In genomic region chr14:49692895-49693737, GRCh38 we compare ENCODE assay signal across 1 cellular context.
A peak's percentile ranks its signal among the peaks of the same experiment; 100 is the strongest.
TF ChIP-seq lines count a peak whose summit lies in the region.

KLHDC1 (plus strand) TSS chr14:49693120; CDS start chr14:49693195, 75 bp downstream.

TF ChIP-seq in HepG2, 621 proteins besides CTCF, POLR2A, EP300 and RAD21 (continued from another document and continues in another):
- TF ChIP-seq, protein P1, sequence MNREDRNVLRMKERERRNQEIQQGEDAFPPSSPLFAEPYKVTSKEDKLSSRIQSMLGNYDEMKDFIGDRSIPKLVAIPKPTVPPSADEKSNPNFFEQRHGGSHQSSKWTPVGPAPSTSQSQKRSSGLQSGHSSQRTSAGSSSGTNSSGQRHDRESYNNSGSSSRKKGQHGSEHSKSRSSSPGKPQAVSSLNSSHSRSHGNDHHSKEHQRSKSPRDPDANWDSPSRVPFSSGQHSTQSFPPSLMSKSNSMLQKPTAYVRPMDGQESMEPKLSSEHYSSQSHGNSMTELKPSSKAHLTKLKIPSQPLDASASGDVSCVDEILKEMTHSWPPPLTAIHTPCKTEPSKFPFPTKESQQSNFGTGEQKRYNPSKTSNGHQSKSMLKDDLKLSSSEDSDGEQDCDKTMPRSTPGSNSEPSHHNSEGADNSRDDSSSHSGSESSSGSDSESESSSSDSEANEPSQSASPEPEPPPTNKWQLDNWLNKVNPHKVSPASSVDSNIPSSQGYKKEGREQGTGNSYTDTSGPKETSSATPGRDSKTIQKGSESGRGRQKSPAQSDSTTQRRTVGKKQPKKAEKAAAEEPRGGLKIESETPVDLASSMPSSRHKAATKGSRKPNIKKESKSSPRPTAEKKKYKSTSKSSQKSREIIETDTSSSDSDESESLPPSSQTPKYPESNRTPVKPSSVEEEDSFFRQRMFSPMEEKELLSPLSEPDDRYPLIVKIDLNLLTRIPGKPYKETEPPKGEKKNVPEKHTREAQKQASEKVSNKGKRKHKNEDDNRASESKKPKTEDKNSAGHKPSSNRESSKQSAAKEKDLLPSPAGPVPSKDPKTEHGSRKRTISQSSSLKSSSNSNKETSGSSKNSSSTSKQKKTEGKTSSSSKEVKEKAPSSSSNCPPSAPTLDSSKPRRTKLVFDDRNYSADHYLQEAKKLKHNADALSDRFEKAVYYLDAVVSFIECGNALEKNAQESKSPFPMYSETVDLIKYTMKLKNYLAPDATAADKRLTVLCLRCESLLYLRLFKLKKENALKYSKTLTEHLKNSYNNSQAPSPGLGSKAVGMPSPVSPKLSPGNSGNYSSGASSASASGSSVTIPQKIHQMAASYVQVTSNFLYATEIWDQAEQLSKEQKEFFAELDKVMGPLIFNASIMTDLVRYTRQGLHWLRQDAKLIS (CRISPR knock-in tag; IDR thresholded peaks at IDR 0.05) = no peak
- TF ChIP-seq ZNF678 (CRISPR knock-in tag; IDR thresholded peaks at IDR 0.05) (no peak), NCOA5 (CRISPR knock-in tag; IDR thresholded peaks at IDR 0.05) (no peak), RXRB (CRISPR knock-in tag; IDR thresholded peaks at IDR 0.05; ENCODE audit: borderline replicate concordance) (peak; percentile 10; the same call in 1 of the 2 replicates), RFX1 (IDR thresholded peaks at IDR 0.05) (no peak), MBNL3 (CRISPR knock-in tag; conservative IDR thresholded peaks at IDR 0.05) (no peak), ATF4 (CRISPR knock-in tag; IDR thresholded peaks at IDR 0.05) (0 out of 4 replicates have a peak, but pooled peaks of 1 of the 2 experiments have one; percentile 34), MIXL1 (CRISPR knock-in tag; IDR thresholded peaks at IDR 0.05) (no peak), ZFP82 (CRISPR knock-in tag; IDR thresholded peaks at IDR 0.05; ENCODE audit: borderline replicate concordance) (peak; percentile 81; the same call in 1 of the 2 replicates), ZEB1 (IDR thresholded peaks at IDR 0.05; ENCODE audit: insufficient replicate concordance, low read depth) (no peak), REPIN1 (CRISPR knock-in tag; IDR thresholded peaks at IDR 0.05; ENCODE audit: borderline replicate concordance, low read depth) (peak; percentile 68), ZNF160 (CRISPR knock-in tag; IDR thresholded peaks at IDR 0.05) (peak; percentile 77; the same call in 1 of the 2 replicates), GZF1 (CRISPR knock-in tag; IDR thresholded peaks at IDR 0.05) (peak; percentile 86), SYNCRIP (IDR thresholded peaks at IDR 0.05; ENCODE audit: insufficient read depth, low read depth, low read length) (no peak), ZFYVE20 (CRISPR knock-in tag; IDR thresholded peaks at IDR 0.05; ENCODE audit: borderline replicate concordance, low read depth) (0 out of 2 replicates have a peak, but pooled peaks have one; percentile 71), CBX2 (IDR thresholded peaks at IDR 0.05; ENCODE audit: low read depth, low read length) (no peak), CBX2 (CRISPR knock-in tag; IDR thresholded peaks at IDR 0.05; ENCODE audit: low read depth) (0 out of 2 replicates have a peak, but pooled peaks have one; percentile 95), ISX (CRISPR knock-in tag; conservative IDR thresholded peaks at IDR 0.05) (no peak), BRF2 (CRISPR knock-in tag; IDR thresholded peaks at IDR 0.05) (no peak), ZNF207 (IDR thresholded peaks at IDR 0.05; ENCODE audit: borderline replicate concordance) (no peak), ZNF235 (CRISPR knock-in tag; IDR thresholded peaks at IDR 0.05; ENCODE audit: borderline replicate concordance) (peak; percentile 73; the same call in 1 of the 2 replicates), TAF15 (IDR thresholded peaks at IDR 0.05; ENCODE audit: low read depth, low read length, poor library complexity, severe bottlenecking) (no peak), ZNF510 (CRISPR knock-in tag; IDR thresholded peaks at IDR 0.05; ENCODE audit: low read depth) (no peak), ATF6 (CRISPR knock-in tag; conservative IDR thresholded peaks at IDR 0.05) (no peak), XBP1 (CRISPR knock-in tag; IDR thresholded peaks at IDR 0.05) (no peak), SRY (CRISPR knock-in tag; IDR thresholded peaks at IDR 0.05) (peak; percentile 91; the same call in 1 of the 2 replicates), KMT2A (CRISPR knock-in tag; IDR thresholded peaks at IDR 0.05) (peak; percentile 87), KDM3A (CRISPR knock-in tag; IDR thresholded peaks at IDR 0.05; ENCODE audit: low read depth) (peak; percentile 89), ZNF558 (CRISPR knock-in tag; IDR thresholded peaks at IDR 0.05; ENCODE audit: borderline replicate concordance) (no peak; the same call in 1 of the 2 replicates), PRDM4 (CRISPR knock-in tag; IDR thresholded peaks at IDR 0.05; ENCODE audit: borderline replicate concordance) (no peak), MYC (CRISPR knock-in tag; IDR thresholded peaks at IDR 0.05; ENCODE audit: borderline replicate concordance) (no peak; the same call in 1 of the 2 replicates)
- TF ChIP-seq, protein P2, sequence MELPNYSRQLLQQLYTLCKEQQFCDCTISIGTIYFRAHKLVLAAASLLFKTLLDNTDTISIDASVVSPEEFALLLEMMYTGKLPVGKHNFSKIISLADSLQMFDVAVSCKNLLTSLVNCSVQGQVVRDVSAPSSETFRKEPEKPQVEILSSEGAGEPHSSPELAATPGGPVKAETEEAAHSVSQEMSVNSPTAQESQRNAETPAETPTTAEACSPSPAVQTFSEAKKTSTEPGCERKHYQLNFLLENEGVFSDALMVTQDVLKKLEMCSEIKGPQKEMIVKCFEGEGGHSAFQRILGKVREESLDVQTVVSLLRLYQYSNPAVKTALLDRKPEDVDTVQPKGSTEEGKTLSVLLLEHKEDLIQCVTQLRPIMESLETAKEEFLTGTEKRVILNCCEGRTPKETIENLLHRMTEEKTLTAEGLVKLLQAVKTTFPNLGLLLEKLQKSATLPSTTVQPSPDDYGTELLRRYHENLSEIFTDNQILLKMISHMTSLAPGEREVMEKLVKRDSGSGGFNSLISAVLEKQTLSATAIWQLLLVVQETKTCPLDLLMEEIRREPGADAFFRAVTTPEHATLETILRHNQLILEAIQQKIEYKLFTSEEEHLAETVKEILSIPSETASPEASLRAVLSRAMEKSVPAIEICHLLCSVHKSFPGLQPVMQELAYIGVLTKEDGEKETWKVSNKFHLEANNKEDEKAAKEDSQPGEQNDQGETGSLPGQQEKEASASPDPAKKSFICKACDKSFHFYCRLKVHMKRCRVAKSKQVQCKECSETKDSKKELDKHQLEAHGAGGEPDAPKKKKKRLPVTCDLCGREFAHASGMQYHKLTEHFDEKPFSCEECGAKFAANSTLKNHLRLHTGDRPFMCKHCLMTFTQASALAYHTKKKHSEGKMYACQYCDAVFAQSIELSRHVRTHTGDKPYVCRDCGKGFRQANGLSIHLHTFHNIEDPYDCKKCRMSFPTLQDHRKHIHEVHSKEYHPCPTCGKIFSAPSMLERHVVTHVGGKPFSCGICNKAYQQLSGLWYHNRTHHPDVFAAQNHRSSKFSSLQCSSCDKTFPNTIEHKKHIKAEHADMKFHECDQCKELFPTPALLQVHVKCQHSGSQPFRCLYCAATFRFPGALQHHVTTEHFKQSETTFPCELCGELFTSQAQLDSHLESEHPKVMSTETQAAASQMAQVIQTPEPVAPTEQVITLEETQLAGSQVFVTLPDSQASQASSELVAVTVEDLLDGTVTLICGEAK (IDR thresholded peaks at IDR 0.05) = no peak
- TF ChIP-seq, protein P2 (CRISPR knock-in tag; IDR thresholded peaks at IDR 0.05) = peak; percentile 85
- TF ChIP-seq, protein P3, sequence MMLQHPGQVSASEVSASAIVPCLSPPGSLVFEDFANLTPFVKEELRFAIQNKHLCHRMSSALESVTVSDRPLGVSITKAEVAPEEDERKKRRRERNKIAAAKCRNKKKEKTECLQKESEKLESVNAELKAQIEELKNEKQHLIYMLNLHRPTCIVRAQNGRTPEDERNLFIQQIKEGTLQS (CRISPR knock-in tag; IDR thresholded peaks at IDR 0.05) = no peak
- TF ChIP-seq, protein P4, sequence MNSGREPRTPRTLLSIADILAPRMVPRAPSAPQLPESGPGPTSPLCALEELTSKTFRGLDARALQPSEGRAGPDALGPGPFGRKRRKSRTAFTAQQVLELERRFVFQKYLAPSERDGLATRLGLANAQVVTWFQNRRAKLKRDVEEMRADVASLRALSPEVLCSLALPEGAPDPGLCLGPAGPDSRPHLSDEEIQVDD (CRISPR knock-in tag; IDR thresholded peaks at IDR 0.05; ENCODE audit: borderline replicate concordance) = no peak
- TF ChIP-seq, protein P5, sequence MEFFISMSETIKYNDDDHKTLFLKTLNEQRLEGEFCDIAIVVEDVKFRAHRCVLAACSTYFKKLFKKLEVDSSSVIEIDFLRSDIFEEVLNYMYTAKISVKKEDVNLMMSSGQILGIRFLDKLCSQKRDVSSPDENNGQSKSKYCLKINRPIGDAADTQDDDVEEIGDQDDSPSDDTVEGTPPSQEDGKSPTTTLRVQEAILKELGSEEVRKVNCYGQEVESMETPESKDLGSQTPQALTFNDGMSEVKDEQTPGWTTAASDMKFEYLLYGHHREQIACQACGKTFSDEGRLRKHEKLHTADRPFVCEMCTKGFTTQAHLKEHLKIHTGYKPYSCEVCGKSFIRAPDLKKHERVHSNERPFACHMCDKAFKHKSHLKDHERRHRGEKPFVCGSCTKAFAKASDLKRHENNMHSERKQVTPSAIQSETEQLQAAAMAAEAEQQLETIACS (CRISPR knock-in tag; IDR thresholded peaks at IDR 0.05) = no peak
